3 cellular contexts compared by ENCODE assay signal in genomic region chr3:170593634-170594033, GRCh38.
TF ChIP-seq lines count a peak whose summit lies in the region.

No MANE protein-coding gene starts in this region.

TF ChIP-seq in liver, 16 proteins besides CTCF, POLR2A, EP300 and RAD21:
- TF ChIP-seq FOXA1 (IDR thresholded peaks at IDR 0.05) (no peak), HNF4A (conservative IDR thresholded peaks at IDR 0.05) (peak; percentile 50 to 66), GABPA (IDR thresholded peaks at IDR 0.05 in 1 of 2, conservative IDR thresholded peaks at IDR 0.05 in 1 of 2) (no peak), FOXA2 (IDR thresholded peaks at IDR 0.05) (no peak), JUND (IDR thresholded peaks at IDR 0.05) (no peak)
TF ChIP-seq in liver: peak in this region for 1.

TF ChIP-seq in HepG2, 621 proteins besides CTCF, POLR2A, EP300 and RAD21:
- no peak for TF ChIP-seq CENPBD1 (CRISPR knock-in tag; IDR thresholded peaks at IDR 0.05; ENCODE audit: borderline replicate concordance, low read depth)

TF ChIP-seq in GM23338, 12 proteins besides CTCF, POLR2A, EP300 and RAD21:
- TF ChIP-seq POLR2AphosphoS5 (IDR thresholded peaks at IDR 0.05; ENCODE audit: low read depth) (no peak), STAT1 (IDR thresholded peaks at IDR 0.05; ENCODE audit: unreplicated experiment) (no peak), ZNF462 (CRISPR knock-in tag; IDR thresholded peaks at IDR 0.05) (no peak), EZH2phosphoT487 (IDR thresholded peaks at IDR 0.05; ENCODE audit: unreplicated experiment) (no peak), NANOG (IDR thresholded peaks at IDR 0.05; ENCODE audit: borderline replicate concordance) (no peak), CREB1 (CRISPR knock-in tag; IDR thresholded peaks at IDR 0.05; ENCODE audit: low read depth) (no peak), REST (IDR thresholded peaks at IDR 0.05; ENCODE audit: unreplicated experiment) (no peak), JUNB (IDR thresholded peaks at IDR 0.05; ENCODE audit: unreplicated experiment) (no peak), EZH2 (IDR thresholded peaks at IDR 0.05; ENCODE audit: low read depth, unreplicated experiment) (no peak), ZNF114 (CRISPR knock-in tag; IDR thresholded peaks at IDR 0.05) (no peak), ZNF331 (CRISPR knock-in tag; IDR thresholded peaks at IDR 0.05; ENCODE audit: low read depth) (no peak), ETS1 (IDR thresholded peaks at IDR 0.05) (no peak)
